30 cellular contexts compared by ENCODE assay signal in the genomic region with DNA sequence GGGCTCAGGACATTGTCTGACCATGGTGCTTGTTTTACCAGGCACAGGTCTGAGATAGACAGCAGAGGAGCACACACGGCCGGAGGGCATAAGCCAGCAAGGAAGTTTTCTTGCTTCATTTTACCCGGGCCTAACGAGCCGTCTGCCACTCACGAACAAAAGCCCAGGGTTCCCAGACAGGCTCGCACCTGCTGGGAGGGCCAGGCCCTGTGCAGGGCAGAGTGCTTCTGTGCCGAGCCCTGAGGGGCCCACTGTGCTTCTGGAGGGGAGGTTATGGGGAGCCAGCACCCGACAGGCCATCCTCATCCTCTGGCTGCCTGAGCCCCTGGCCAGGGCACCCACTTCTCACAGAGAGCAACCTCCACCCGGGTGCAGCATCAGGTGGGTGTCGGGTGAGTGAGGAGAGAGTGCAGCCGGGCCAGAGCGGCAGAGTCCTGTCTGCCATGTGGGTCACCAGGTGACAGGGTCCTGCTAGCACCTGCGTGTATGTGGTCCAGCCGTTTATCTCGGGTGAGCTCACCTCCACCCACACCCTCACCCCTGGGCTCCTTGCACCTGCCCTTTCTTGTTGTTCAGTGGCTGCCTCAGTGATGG.
DNase-seq lines count a peak whose midpoint lies in the region; ATAC-seq and TF ChIP-seq lines count a peak whose summit lies in the region.
"Had no signal": no experiment of that assay in that cellular context is flagged by ENCODE, and none has a peak within 500 bp of the region (broad histone marks: within the 10 kb centered on the region; RNA-seq: fewer than 3 reads in every experiment).

No MANE protein-coding gene starts in this region.

- H3K4me3 Mint-ChIP-seq in activated CD8-positive, alpha-beta memory T cell treated with anti-CD3 and anti-CD28 coated beads, Interleukin-2, amount 10 ng/mL, durations not matched to agents 7 days and 5 days, result no peak overlapping the region
- no peak overlapping the region for H3K4me3 Mint-ChIP-seq in endodermal cell
- H3K4me3 Mint-ChIP-seq in activated T-helper 2 cell treated with anti-CD3 and anti-CD28 coated beads, Interferon-gamma antibody, Interleukin-2, Interleukin-4, amounts not matched to agents 10 μg/mL and 5 μg/mL and 100 μg/mL, durations not matched to agents 14 hours and 24 hours and 36 hours (ENCODE audit: low read depth), result no peak overlapping the region
- H3K4me3 Mint-ChIP-seq: activated CD4-positive, alpha-beta T cell treated with anti-CD3 and anti-CD28 coated beads, Interleukin-2, amount 10 ng/mL, durations not matched to agents 7 days and 5 days; activated naive CD8-positive, alpha-beta T cell treated with anti-CD3 and anti-CD28 coated beads, Interleukin-2, amount 10 ng/mL, durations not matched to agents 7 days and 5 days; activated T-helper 1 cell treated with anti-CD3 and anti-CD28 coated beads, Interleukin-12 subunit alpha, Interleukin-12 subunit beta, Interleukin-2, Interleukin-4 antibody, amounts not matched to agents 30 ng/mL and 10 ng/mL and 1 ng/mL, durations not matched to agents 14 hours and 24 hours and 36 hours; natural killer cell treated with Interleukin-12 subunit alpha and Interleukin-12 subunit beta and Interleukin-15 and Interleukin-18, amount 100 ng/mL, for 72 hours; T-helper 2 cell treated with Interferon-gamma antibody and Interleukin-4, amounts not matched to agents 5 μg/mL and 100 μg/mL, for 36 hours had no signal

- no peaks in the 10 kb centered on the region for H3K36me3 ChIP-seq in endodermal cell (ENCODE audit: control insufficient read depth, insufficient read depth, low read length)
- H3K36me3 ChIP-seq: gastrocnemius medialis, ovary, spleen had no signal

- CTCF ChIA-PET in activated CD8-positive, alpha-beta memory T cell treated with anti-CD3 and anti-CD28 coated beads, Interleukin-2, amount 10 ng/mL, durations not matched to agents 7 days and 5 days (lab: Charles Lee), result no interaction called here

- no peak for TF ChIP-seq CTCF in endodermal cell (conservative IDR thresholded peaks at IDR 0.05)

- intact Hi-C loops in sciatic nerve (cut with DNase I), result no loop called here
- intact Hi-C loops in activated T-helper 2 cell treated with anti-CD3 and anti-CD28 coated beads, Interferon-gamma antibody, Interleukin-2, Interleukin-4, amounts not matched to agents 10 μg/mL and 5 μg/mL and 100 μg/mL, durations not matched to agents 14 hours and 24 hours and 36 hours (cut with micrococcal nuclease), result no loop called here

- H3K27ac ChIP-seq in endodermal cell (ENCODE audit: low read depth, low read length), result peak overlapping the region; percentile 29
- H3K27ac ChIP-seq: gastrocnemius medialis, ovary, PC-9, spleen had no signal

- H3K9me3 Mint-ChIP-seq in activated CD8-positive, alpha-beta memory T cell treated with anti-CD3 and anti-CD28 coated beads, Interleukin-2, amount 10 ng/mL, durations not matched to agents 7 days and 5 days (ENCODE audit: low read depth), result peaks cover 3% of the 10 kb centered on the region
- no peaks in the 10 kb centered on the region for H3K9me3 Mint-ChIP-seq in endodermal cell
- H3K9me3 Mint-ChIP-seq in activated T-helper 2 cell treated with anti-CD3 and anti-CD28 coated beads, Interferon-gamma antibody, Interleukin-2, Interleukin-4, amounts not matched to agents 10 μg/mL and 5 μg/mL and 100 μg/mL, durations not matched to agents 14 hours and 24 hours and 36 hours, result no peaks in the 10 kb centered on the region
- H3K9me3 Mint-ChIP-seq: activated CD4-positive, alpha-beta T cell treated with anti-CD3 and anti-CD28 coated beads, Interleukin-2, amount 10 ng/mL, durations not matched to agents 7 days and 5 days; activated T-helper 1 cell treated with anti-CD3 and anti-CD28 coated beads, Interleukin-12 subunit alpha, Interleukin-12 subunit beta, Interleukin-2, Interleukin-4 antibody, amounts not matched to agents 30 ng/mL and 10 ng/mL and 1 ng/mL, durations not matched to agents 14 hours and 24 hours and 36 hours; natural killer cell treated with Interleukin-12 subunit alpha and Interleukin-12 subunit beta and Interleukin-15 and Interleukin-18, amount 100 ng/mL, for 72 hours; T-helper 2 cell treated with Interferon-gamma antibody and Interleukin-4, amounts not matched to agents 5 μg/mL and 100 μg/mL, for 36 hours had no signal

- H3K9me3 ChIP-seq in endodermal cell (ENCODE audit: control insufficient read depth, low read length), result no peaks in the 10 kb centered on the region
- H3K9me3 ChIP-seq: gastrocnemius medialis, mucosa of descending colon, ovary, spleen had no signal

- H3K27me3 Mint-ChIP-seq in activated CD8-positive, alpha-beta memory T cell treated with anti-CD3 and anti-CD28 coated beads, Interleukin-2, amount 10 ng/mL, durations not matched to agents 7 days and 5 days, result no peaks in the 10 kb centered on the region
- H3K27me3 Mint-ChIP-seq in endodermal cell (ENCODE audit: insufficient read depth), result peaks cover 5% of the 10 kb centered on the region
- no peaks in the 10 kb centered on the region for H3K27me3 Mint-ChIP-seq in activated T-helper 2 cell treated with anti-CD3 and anti-CD28 coated beads, Interferon-gamma antibody, Interleukin-2, Interleukin-4, amounts not matched to agents 10 μg/mL and 5 μg/mL and 100 μg/mL, durations not matched to agents 14 hours and 24 hours and 36 hours (ENCODE audit: low read depth)
- H3K27me3 Mint-ChIP-seq: activated CD4-positive, alpha-beta T cell treated with anti-CD3 and anti-CD28 coated beads, Interleukin-2, amount 10 ng/mL, durations not matched to agents 7 days and 5 days; activated naive CD8-positive, alpha-beta T cell treated with anti-CD3 and anti-CD28 coated beads, Interleukin-2, amount 10 ng/mL, durations not matched to agents 7 days and 5 days had no signal

- H3K9ac ChIP-seq in endodermal cell (ENCODE audit: extremely low read depth, low read length, poor library complexity, severe bottlenecking), result no peak overlapping the region

- H3K4me3 ChIP-seq in endodermal cell (ENCODE audit: low read length), result no peak overlapping the region
- H3K4me3 ChIP-seq: gastrocnemius medialis, mucosa of descending colon, ovary, PC-9, spleen had no signal

- peak; percentile 10 for DNase-seq in activated CD8-positive, alpha-beta memory T cell treated with anti-CD3 and anti-CD28 coated beads, Interleukin-2, amount 50 U/mL, for 4 hours
- no peak for DNase-seq in activated CD8-positive, alpha-beta memory T cell treated with anti-CD3 and anti-CD28 coated beads, Interleukin-2, amount 10 ng/mL, durations not matched to agents 7 days and 5 days
- DNase-seq in D341Med (ENCODE audit: low spot score) (peak; percentile 5), endodermal cell (peak; percentile 42), sciatic nerve (ENCODE audit: low spot score) (peak; percentile 27)
- no peak for DNase-seq in stimulated activated CD4-positive, alpha-beta T cell treated with anti-CD3 and anti-CD28 coated beads, Interleukin-1b, Interleukin-23, amount 100 ng/mL, for 48 hours
- no peak for DNase-seq in activated T-helper 2 cell treated with anti-CD3 and anti-CD28 coated beads, Interferon-gamma antibody, Interleukin-2, Interleukin-4, amounts not matched to agents 10 μg/mL and 5 μg/mL and 100 μg/mL, durations not matched to agents 14 hours and 24 hours and 36 hours (ENCODE audit: low spot score)
- DNase-seq: ACHN; activated CD4-positive, alpha-beta T cell treated with anti-CD3 and anti-CD28 coated beads, Interleukin-2, amount 10 ng/mL, durations not matched to agents 7 days and 5 days; central memory CD4-positive, alpha-beta T cell; COR-L47; dermis blood vessel endothelial cell; DMS79 treated with DMSO at 0.1 percent for 48 hours; HCEC 1CT; NCI-H1092; NCI-H2029; NCI-H510A; PC-9; SHP77 treated with DMSO at 0.1 percent for 48 hours; stimulated activated CD4-positive, alpha-beta T cell treated with anti-CD3 and anti-CD28 coated beads, Interleukin-2, amount 100 ng/mL, for 48 hours; trophoblast cell had no signal

- H3K27me3 ChIP-seq in endodermal cell (ENCODE audit: control insufficient read depth, insufficient read depth, low read length, poor library complexity, severe bottlenecking), result no peaks in the 10 kb centered on the region
- H3K27me3 ChIP-seq: gastrocnemius medialis, ovary had no signal

- no peak for ATAC-seq in activated CD8-positive, alpha-beta memory T cell treated with anti-CD3 and anti-CD28 coated beads, Interleukin-2, amount 10 ng/mL, durations not matched to agents 7 days and 5 days
- ATAC-seq in sciatic nerve (no peak), GM18520 (IDR thresholded peaks at IDR 0.05; ENCODE audit: unreplicated experiment) (no peak)
- ATAC-seq: mucosa of descending colon; natural killer cell treated with Interleukin-12 subunit alpha and Interleukin-12 subunit beta and Interleukin-15 and Interleukin-18, amount 100 ng/mL, for 72 hours had no signal

- H3K27ac Mint-ChIP-seq in activated CD8-positive, alpha-beta memory T cell treated with anti-CD3 and anti-CD28 coated beads, Interleukin-2, amount 10 ng/mL, durations not matched to agents 7 days and 5 days, result no peak overlapping the region
- no peak overlapping the region for H3K27ac Mint-ChIP-seq in endodermal cell
- no peak overlapping the region for H3K27ac Mint-ChIP-seq in activated T-helper 2 cell treated with anti-CD3 and anti-CD28 coated beads, Interferon-gamma antibody, Interleukin-2, Interleukin-4, amounts not matched to agents 10 μg/mL and 5 μg/mL and 100 μg/mL, durations not matched to agents 14 hours and 24 hours and 36 hours
- H3K27ac Mint-ChIP-seq: activated CD4-positive, alpha-beta T cell treated with anti-CD3 and anti-CD28 coated beads, Interleukin-2, amount 10 ng/mL, durations not matched to agents 7 days and 5 days; activated naive CD8-positive, alpha-beta T cell treated with anti-CD3 and anti-CD28 coated beads, Interleukin-2, amount 10 ng/mL, durations not matched to agents 7 days and 5 days; activated T-helper 1 cell treated with anti-CD3 and anti-CD28 coated beads, Interleukin-12 subunit alpha, Interleukin-12 subunit beta, Interleukin-2, Interleukin-4 antibody, amounts not matched to agents 30 ng/mL and 10 ng/mL and 1 ng/mL, durations not matched to agents 14 hours and 24 hours and 36 hours; natural killer cell treated with Interleukin-12 subunit alpha and Interleukin-12 subunit beta and Interleukin-15 and Interleukin-18, amount 100 ng/mL, for 72 hours; T-helper 2 cell treated with Interferon-gamma antibody and Interleukin-4, amounts not matched to agents 5 μg/mL and 100 μg/mL, for 36 hours had no signal

- H3K4me1 Mint-ChIP-seq in activated CD8-positive, alpha-beta memory T cell treated with anti-CD3 and anti-CD28 coated beads, Interleukin-2, amount 10 ng/mL, durations not matched to agents 7 days and 5 days, result peaks cover 3% of the 10 kb centered on the region
- no peaks in the 10 kb centered on the region for H3K4me1 Mint-ChIP-seq in endodermal cell
- peaks cover 1% of the 10 kb centered on the region for H3K4me1 Mint-ChIP-seq in activated T-helper 2 cell treated with anti-CD3 and anti-CD28 coated beads, Interferon-gamma antibody, Interleukin-2, Interleukin-4, amounts not matched to agents 10 μg/mL and 5 μg/mL and 100 μg/mL, durations not matched to agents 14 hours and 24 hours and 36 hours (ENCODE audit: low read depth)
- H3K4me1 Mint-ChIP-seq: activated CD4-positive, alpha-beta T cell treated with anti-CD3 and anti-CD28 coated beads, Interleukin-2, amount 10 ng/mL, durations not matched to agents 7 days and 5 days; activated naive CD8-positive, alpha-beta T cell treated with anti-CD3 and anti-CD28 coated beads, Interleukin-2, amount 10 ng/mL, durations not matched to agents 7 days and 5 days had no signal

- no peaks in the 10 kb centered on the region for H3K4me1 ChIP-seq in endodermal cell (ENCODE audit: control insufficient read depth, insufficient read depth, low read length)
- H3K4me1 ChIP-seq: gastrocnemius medialis had no signal

- H3K36me3 Mint-ChIP-seq in activated CD8-positive, alpha-beta memory T cell treated with anti-CD3 and anti-CD28 coated beads, Interleukin-2, amount 10 ng/mL, durations not matched to agents 7 days and 5 days, result no peaks in the 10 kb centered on the region
- no peaks in the 10 kb centered on the region for H3K36me3 Mint-ChIP-seq in endodermal cell (ENCODE audit: low read depth)
- no peaks in the 10 kb centered on the region for H3K36me3 Mint-ChIP-seq in activated T-helper 2 cell treated with anti-CD3 and anti-CD28 coated beads, Interferon-gamma antibody, Interleukin-2, Interleukin-4, amounts not matched to agents 10 μg/mL and 5 μg/mL and 100 μg/mL, durations not matched to agents 14 hours and 24 hours and 36 hours (ENCODE audit: low read depth)
- H3K36me3 Mint-ChIP-seq: activated naive CD8-positive, alpha-beta T cell treated with anti-CD3 and anti-CD28 coated beads, Interleukin-2, amount 10 ng/mL, durations not matched to agents 7 days and 5 days; natural killer cell treated with Interleukin-12 subunit alpha and Interleukin-12 subunit beta and Interleukin-15 and Interleukin-18, amount 100 ng/mL, for 72 hours had no signal

- WGBS in endodermal cell (ENCODE audit: insufficient coverage in 1 of 2, insufficient read length in 1 of 2), 2 experiments, result 89 to 94% methylated on average over 6 to 16 of the region's 16 CpGs

Comparison
In these comparisons a context has a peak if more than half of its experiments do, and no peak if none do; other contexts are left out.
1. DNase-seq: peak in activated CD8-positive, alpha-beta memory T cell treated with anti-CD3 and anti-CD28 coated beads, Interleukin-2, amount 50 U/mL, for 4 hours (single experiment), D341Med (single experiment), endodermal cell (single experiment) and sciatic nerve (single experiment); none in activated CD8-positive, alpha-beta memory T cell treated with anti-CD3 and anti-CD28 coated beads, Interleukin-2, amount 10 ng/mL, durations not matched to agents 7 days and 5 days (single experiment), stimulated activated CD4-positive, alpha-beta T cell treated with anti-CD3 and anti-CD28 coated beads, Interleukin-1b, Interleukin-23, amount 100 ng/mL, for 48 hours (single experiment) and activated T-helper 2 cell treated with anti-CD3 and anti-CD28 coated beads, Interferon-gamma antibody, Interleukin-2, Interleukin-4, amounts not matched to agents 10 μg/mL and 5 μg/mL and 100 μg/mL, durations not matched to agents 14 hours and 24 hours and 36 hours (single experiment).